8 cellular contexts compared by ENCODE assay signal in genomic region chr1:156677616-156678596, GRCh38. TPM values are rescaled to one million over a fixed set of nuclear protein-coding genes. Genes with fewer than 3 reads are reported as not detected.
DNase-seq lines count a peak whose midpoint lies in the region; ATAC-seq and TF ChIP-seq lines count a peak whose summit lies in the region.

No MANE protein-coding gene starts in this region.

- H3K36me3 Mint-ChIP-seq in progenitor cell of endocrine pancreas (ENCODE audit: insufficient read depth) = peaks cover 1% of the 10 kb centered on the region

- TF ChIP-seq CTCF in ascending aorta (IDR thresholded peaks at IDR 0.05) = peak; percentile 86 to 95 (median 94)
- TF ChIP-seq CTCF in progenitor cell of endocrine pancreas (IDR thresholded peaks at IDR 0.05; ENCODE audit: unreplicated experiment) = peak; percentile 77

- H3K27me3 Mint-ChIP-seq in progenitor cell of endocrine pancreas = peaks cover 75% of the 10 kb centered on the region

- H3K27ac Mint-ChIP-seq in progenitor cell of endocrine pancreas = peak overlapping the region; percentile 62

- peaks cover 12% of the 10 kb centered on the region for H3K4me1 Mint-ChIP-seq in progenitor cell of endocrine pancreas (ENCODE audit: low read depth)

- H3K36me3 ChIP-seq in ascending aorta = peaks cover 0 to 7% of the 10 kb centered on the region in 2 donors

- WGBS in right cardiac atrium = 1% methylated on average over 22 of the region's 22 CpGs

- H3K9me3 Mint-ChIP-seq in progenitor cell of endocrine pancreas (ENCODE audit: low read depth) = no peaks in the 10 kb centered on the region

- H3K27me3 ChIP-seq in ascending aorta (no peaks in the 10 kb centered on the region), right cardiac atrium (ENCODE audit: control insufficient read depth, insufficient read depth) (no peaks in the 10 kb centered on the region)

- H3K4me3 ChIP-seq in ascending aorta (peak overlapping the region; percentile 51 to 70), right cardiac atrium (ENCODE audit: low read length) (peak overlapping the region; percentile 66)

- no peaks in the 10 kb centered on the region for H3K9me3 ChIP-seq in ascending aorta
- no peaks in the 10 kb centered on the region for H3K9me3 ChIP-seq in right cardiac atrium (ENCODE audit: control insufficient read depth, low read length)

- intact Hi-C loops in ascending aorta (cut with DNase I) = loop anchor here (1.0 kb wide), 2 partner anchors 18 to 51 kb away; no protein-coding TSS in a partner anchor
- intact Hi-C loops in right cardiac atrium (cut with DNase I) = loop anchor here in 3 of 4 donors (1.0 to 2.0 kb wide), 3 partner anchors 17 to 19 kb away; no protein-coding TSS in a partner anchor

- DNase-seq in DMS 273 treated with DMSO at 0.1 percent for 48 hours (lab: John Stamatoyannopoulos, UW) (peak; percentile 61), HPDE6-E6E7 (ENCODE audit: extremely low spot score) (peak; percentile 58), NCI-H82 treated with DMSO at 0.1 percent for 48 hours (lab: John Stamatoyannopoulos, UW; ENCODE audit: unreplicated experiment) (peak; percentile 73), ascending aorta (ENCODE audit: low spot score in 2 of 2) (peak in 1 of 2 donors; percentile 81), right cardiac atrium (peak; percentile 82 to 89 (median 87)), progenitor cell of endocrine pancreas (ENCODE audit: low spot score, unreplicated experiment) (no peak)

- peak overlapping the region; percentile 55 for H3K4me3 Mint-ChIP-seq in progenitor cell of endocrine pancreas (ENCODE audit: low read depth)

- H3K4me1 ChIP-seq in ascending aorta (peaks cover 10 to 13% of the 10 kb centered on the region in 2 donors), right cardiac atrium (ENCODE audit: control insufficient read depth, insufficient read depth, low read length) (peaks cover 7% of the 10 kb centered on the region)

- peak overlapping the region; percentile 71 to 78 for H3K27ac ChIP-seq in ascending aorta
- peak overlapping the region; percentile 81 for H3K27ac ChIP-seq in right cardiac atrium (ENCODE audit: low read length)

- peak; percentile 67 to 75 for ATAC-seq in right cardiac atrium
- ATAC-seq in HG02884 (IDR thresholded peaks at IDR 0.05; ENCODE audit: unreplicated experiment) = no peak
- no peak for ATAC-seq in GM18517 (IDR thresholded peaks at IDR 0.05; ENCODE audit: unreplicated experiment)

RNA-seq across cellular contexts. Expression of gene NES, which starts 0.7 kb away (rescaled TPM):
- total RNA-seq in ascending aorta = 74.1 TPM
- total RNA-seq in right cardiac atrium = 100 to 1,000 TPM; 146 to 282 (median 170) TPM
- 257 TPM for polyA plus RNA-seq in right cardiac atrium
- 33.9 and 39.2 TPM in 2 replicates for total RNA-seq in progenitor cell of endocrine pancreas

RNA-seq across cellular contexts. Expression of gene CRABP2, which starts 27.5 kb away (rescaled TPM):
- not detected for total RNA-seq in ascending aorta
- total RNA-seq in right cardiac atrium = 1 to 10 TPM in 1 of 4 donors, under 1 TPM in 3; 0.71 to 1.6 (median 0.75) TPM
- 1.3 TPM for polyA plus RNA-seq in right cardiac atrium
- total RNA-seq in progenitor cell of endocrine pancreas = 70.4 and 125 TPM in 2 replicates

RNA-seq across cellular contexts. Expression of gene BCAN, which starts 36.0 kb away (rescaled TPM):
- not detected for total RNA-seq in ascending aorta
- total RNA-seq in right cardiac atrium = under 1 TPM in 2 of 4 donors, not detected in 2; 0.23 to 0.29 TPM
- 0.20 TPM for polyA plus RNA-seq in right cardiac atrium
- total RNA-seq in progenitor cell of endocrine pancreas = not detected in 2 replicates

RNA-seq across cellular contexts. Expression of gene METTL25B, which starts 50.4 kb away (rescaled TPM):
- total RNA-seq in ascending aorta = 9.9 TPM
- total RNA-seq in right cardiac atrium = 10 to 100 TPM; 14.4 to 19.7 (median 17.3) TPM
- 18.8 TPM for polyA plus RNA-seq in right cardiac atrium
- 40.0 and 42.4 TPM in 2 replicates for total RNA-seq in progenitor cell of endocrine pancreas

RNA-seq across cellular contexts. Expression of gene ISG20L2, which starts 50.7 kb away (rescaled TPM):
- total RNA-seq in ascending aorta (7.8 TPM), right cardiac atrium (10 to 100 TPM; 13.0 to 23.0 (median 13.9) TPM), progenitor cell of endocrine pancreas (36.9 and 38.9 TPM in 2 replicates)
- 9.2 TPM for polyA plus RNA-seq in right cardiac atrium

Comparison
In these comparisons a context has a peak if more than half of its experiments do, and no peak if none do; other contexts are left out.
1. ATAC-seq: peak in right cardiac atrium (2 of 2); none in HG02884 (single experiment) and GM18517 (single experiment).
2. RNA of gene CRABP2, which starts 27.5 kb away (total RNA-seq): 70.4 to 125 TPM in progenitor cell of endocrine pancreas; 0.71 to 1.6 TPM in right cardiac atrium and not detected in ascending aorta (single experiment); every median in the first group is over 10 times any median in the second.